Comparison of ENCODE assay signal across 16 cellular contexts in genomic region chr10:11677480-11677879, GRCh38.
DNase-seq lines count a peak whose midpoint lies in the region; ATAC-seq, FAIRE-seq and TF ChIP-seq lines count a peak whose summit lies in the region.
"Had no signal": no experiment of that assay in that cellular context is flagged by ENCODE, and none has a peak within 500 bp of the region (broad histone marks: within the 10 kb centered on the region; RNA-seq: fewer than 3 reads in every experiment).

No MANE protein-coding gene starts in this region.

- TF ChIP-seq POLR2A in GM19193 (IDR thresholded peaks at IDR 0.05; ENCODE audit: extremely low read depth, insufficient read depth, insufficient read length), result peak; percentile 30
- TF ChIP-seq POLR2A in H54 (IDR thresholded peaks at IDR 0.05; ENCODE audit: low read depth, low read length), result no peak

- no peak for DNase-seq in WTC11 (ENCODE audit: low spot score)
- no peak for DNase-seq in NCI-H748 treated with DMSO at 0.1 percent for 48 hours (lab: John Stamatoyannopoulos, UW)
- DNase-seq in HUDEP-2 (lab: John Stamatoyannopoulos, UW; ENCODE audit: unreplicated experiment in 76 of 76), result no peak
- DNase-seq in H54 (ENCODE audit: insufficient read length, low spot score), result no peak
- DNase-seq: activated CD4-positive, alpha-beta T cell treated with anti-CD3 and anti-CD28 coated beads, Interleukin-2, amount 10 ng/mL, durations not matched to agents 24 days and 14 days; activated T-cell treated with anti-CD3 and anti-CD28 coated beads, Interleukin-2, amount 50 U/mL, for 24 hours; CD4-positive, CD25-positive, alpha-beta regulatory T cell; cerebellar nuclear complex; midbrain; NCI-H1105 treated with DMSO at 0.1 percent for 48 hours had no signal

- H3K27me3 Mint-ChIP-seq in IgD-negative memory B cell (no peaks in the 10 kb centered on the region), WTC11 (ENCODE audit: low read depth) (no peaks in the 10 kb centered on the region)

- POLR2A ChIA-PET in WTC11 (lab: Charles Lee), result no interaction called here

- H3K27ac Mint-ChIP-seq in IgD-negative memory B cell (peak overlapping the region; percentile 80 to 90 (median 86)), WTC11 (no peak overlapping the region)
- H3K27ac Mint-ChIP-seq: activated CD4-positive, alpha-beta T cell treated with anti-CD3 and anti-CD28 coated beads, Interleukin-2, amount 10 ng/mL, durations not matched to agents 24 days and 14 days; activated T-cell treated with anti-CD3 and anti-CD28 coated beads, Interleukin-2, amount 50 U/mL, for 24 hours; CD4-positive, CD25-positive, alpha-beta regulatory T cell; stimulated activated naive CD8-positive, alpha-beta T cell treated with anti-CD3 and anti-CD28 coated beads, Interleukin-15, Interleukin-2, amounts not matched to agents 100 ng/mL and 50 ng/mL, for 24 hours; T-helper 1 cell treated with Interleukin-12 subunit alpha and Interleukin-12 subunit beta and Interleukin-4 antibody, amounts not matched to agents 30 μg/mL and 1 μg/mL, for 36 hours had no signal

- peaks cover 54 to 73% (median 65%) of the 10 kb centered on the region in 3 donors for H3K4me1 Mint-ChIP-seq in IgD-negative memory B cell
- no peaks in the 10 kb centered on the region; the same call in 1 of the 2 replicates for H3K4me1 Mint-ChIP-seq in WTC11
- H3K4me1 Mint-ChIP-seq: activated CD4-positive, alpha-beta T cell treated with anti-CD3 and anti-CD28 coated beads, Interleukin-2, amount 10 ng/mL, durations not matched to agents 24 days and 14 days had no signal

- H3K4me3 Mint-ChIP-seq in IgD-negative memory B cell, result peak overlapping the region; percentile 77 to 89 (median 83)
- no peak overlapping the region for H3K4me3 Mint-ChIP-seq in WTC11
- H3K4me3 Mint-ChIP-seq: activated CD4-positive, alpha-beta T cell treated with anti-CD3 and anti-CD28 coated beads, Interleukin-2, amount 10 ng/mL, durations not matched to agents 24 days and 14 days; activated T-cell treated with anti-CD3 and anti-CD28 coated beads, Interleukin-2, amount 50 U/mL, for 24 hours; CD4-positive, CD25-positive, alpha-beta regulatory T cell; stimulated activated naive CD8-positive, alpha-beta T cell treated with anti-CD3 and anti-CD28 coated beads, Interleukin-15, Interleukin-2, amounts not matched to agents 100 ng/mL and 50 ng/mL, for 24 hours; T-helper 1 cell treated with Interleukin-12 subunit alpha and Interleukin-12 subunit beta and Interleukin-4 antibody, amounts not matched to agents 30 μg/mL and 1 μg/mL, for 36 hours had no signal

- ATAC-seq in HG02840 (IDR thresholded peaks at IDR 0.05; ENCODE audit: low FRiP score, unreplicated experiment), result peak; percentile 21
- no peak for ATAC-seq in WTC11
- ATAC-seq: gastroesophageal sphincter had no signal

- FAIRE-seq in H54 (lab: Jason Lieb, UNC), result no peak

- peaks cover 3% of the 10 kb centered on the region for H3K36me3 Mint-ChIP-seq in IgD-negative memory B cell
- H3K36me3 Mint-ChIP-seq in WTC11, result no peaks in the 10 kb centered on the region

- CTCF ChIA-PET in WTC11 (lab: Charles Lee), result no interaction called here

- peaks cover 0 to 3% (median 0%) of the 10 kb centered on the region in 3 donors for H3K9me3 Mint-ChIP-seq in IgD-negative memory B cell
- no peaks in the 10 kb centered on the region for H3K9me3 Mint-ChIP-seq in WTC11
- H3K9me3 Mint-ChIP-seq: activated T-cell treated with anti-CD3 and anti-CD28 coated beads, Interleukin-2, amount 50 U/mL, for 24 hours; stimulated activated naive CD8-positive, alpha-beta T cell treated with anti-CD3 and anti-CD28 coated beads, Interleukin-15, Interleukin-2, amounts not matched to agents 100 ng/mL and 50 ng/mL, for 24 hours; T-helper 1 cell treated with Interleukin-12 subunit alpha and Interleukin-12 subunit beta and Interleukin-4 antibody, amounts not matched to agents 30 μg/mL and 1 μg/mL, for 36 hours had no signal

- TF ChIP-seq CTCF in WTC11 (IDR thresholded peaks at IDR 0.05), result no peak

TF ChIP-seq in WTC11, 78 proteins besides CTCF, POLR2A, EP300 and RAD21:
- TF ChIP-seq FOXP4 (CRISPR knock-in tag; IDR thresholded peaks at IDR 0.05), result no peak
- no peak for TF ChIP-seq ZNF219 (CRISPR knock-in tag; IDR thresholded peaks at IDR 0.05; ENCODE audit: borderline replicate concordance)
- TF ChIP-seq, protein P1, sequence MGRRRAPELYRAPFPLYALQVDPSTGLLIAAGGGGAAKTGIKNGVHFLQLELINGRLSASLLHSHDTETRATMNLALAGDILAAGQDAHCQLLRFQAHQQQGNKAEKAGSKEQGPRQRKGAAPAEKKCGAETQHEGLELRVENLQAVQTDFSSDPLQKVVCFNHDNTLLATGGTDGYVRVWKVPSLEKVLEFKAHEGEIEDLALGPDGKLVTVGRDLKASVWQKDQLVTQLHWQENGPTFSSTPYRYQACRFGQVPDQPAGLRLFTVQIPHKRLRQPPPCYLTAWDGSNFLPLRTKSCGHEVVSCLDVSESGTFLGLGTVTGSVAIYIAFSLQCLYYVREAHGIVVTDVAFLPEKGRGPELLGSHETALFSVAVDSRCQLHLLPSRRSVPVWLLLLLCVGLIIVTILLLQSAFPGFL (CRISPR knock-in tag; IDR thresholded peaks at IDR 0.05; ENCODE audit: borderline replicate concordance), result no peak
- no peak for TF ChIP-seq SOX15 (CRISPR knock-in tag; IDR thresholded peaks at IDR 0.05)
- no peak for TF ChIP-seq CDX4 (CRISPR knock-in tag; IDR thresholded peaks at IDR 0.05; ENCODE audit: borderline replicate concordance)
- no peak for TF ChIP-seq ZNF121 (CRISPR knock-in tag; IDR thresholded peaks at IDR 0.05)
- TF ChIP-seq FOXJ3 (CRISPR knock-in tag; IDR thresholded peaks at IDR 0.05; ENCODE audit: borderline replicate concordance), result no peak
- no peak for TF ChIP-seq MAX (CRISPR knock-in tag; IDR thresholded peaks at IDR 0.05)
- no peak for TF ChIP-seq HMGXB4 (CRISPR knock-in tag; IDR thresholded peaks at IDR 0.05)
TF ChIP-seq in WTC11: peak in this region for 0.
